Comparison of ENCODE assay signal across 1 cellular context in genomic region chr19:55075366-55075998, GRCh38.
TF ChIP-seq lines count a peak whose summit lies in the region.

TSS of gene EPS8L1 (plus strand) at chr19:55075869. CDS start at chr19:55076445, 576 bp downstream.

TF ChIP-seq in HepG2, 621 proteins besides CTCF, POLR2A, EP300 and RAD21:
- peak; percentile 22 for TF ChIP-seq ZEB1 (IDR thresholded peaks at IDR 0.05; ENCODE audit: insufficient replicate concordance, low read depth)
- TF ChIP-seq MYC (CRISPR knock-in tag; IDR thresholded peaks at IDR 0.05; ENCODE audit: borderline replicate concordance): no peak
